In the genomic region with DNA sequence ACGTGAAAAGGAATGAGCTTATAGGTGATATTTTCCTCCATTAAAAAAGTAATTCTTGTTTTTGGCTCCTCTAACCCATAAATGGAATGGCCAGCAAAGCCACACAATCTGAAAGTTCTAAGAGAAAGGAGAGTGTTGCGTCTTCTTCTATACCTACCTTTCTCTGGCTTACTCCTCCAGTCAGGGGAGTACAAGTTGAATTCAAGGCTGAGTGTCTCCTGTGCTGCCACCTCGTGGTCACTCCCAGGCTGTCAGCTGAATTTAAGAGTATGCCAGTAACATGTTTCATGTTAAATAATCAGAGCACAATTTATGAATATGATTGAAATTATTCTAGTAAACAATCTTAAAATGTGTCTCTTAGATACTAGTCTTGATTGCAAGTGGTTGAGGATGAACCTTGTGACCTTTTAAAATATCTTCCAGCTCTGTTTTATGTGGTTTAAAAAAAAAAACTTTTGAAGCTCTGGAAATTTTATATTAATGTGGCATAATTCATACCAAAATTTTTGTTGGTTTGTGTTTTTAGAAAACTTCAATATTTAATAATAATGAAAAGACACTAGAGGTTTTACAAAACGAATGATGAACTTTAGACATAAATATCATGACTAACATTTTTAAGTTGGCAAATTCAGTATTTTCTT, we compare ENCODE assay signal across 9 cellular contexts. TPM values are rescaled to one million over a fixed set of nuclear protein-coding genes. Genes with fewer than 3 reads are reported as not detected.
DNase-seq lines count a peak whose midpoint lies in the region; ATAC-seq, FAIRE-seq and TF ChIP-seq lines count a peak whose summit lies in the region.
"Had no signal": no experiment of that assay in that cellular context is flagged by ENCODE, and none has a peak within 500 bp of the region (broad histone marks: within the 10 kb centered on the region; RNA-seq: fewer than 3 reads in every experiment).

No MANE protein-coding gene starts in this region.

- POLR2A ChIA-PET in OCI-LY7 (lab: Charles Lee), result interaction anchor here (0.5 kb wide), 1 partner anchor 110 kb away, joined by 5 read pairs; no protein-coding TSS in a partner anchor

- TF ChIP-seq CTCF in D721Med (IDR thresholded peaks at IDR 0.05; ENCODE audit: insufficient read depth, missing control alignments), result peak; percentile 98
- peak; percentile 96 for TF ChIP-seq CTCF in OCI-LY7 (conservative IDR thresholded peaks at IDR 0.05; ENCODE audit: low read length)
- TF ChIP-seq CTCF in esophagus squamous epithelium (IDR thresholded peaks at IDR 0.05), result peak; percentile 53 to 86 (median 76)
- peak; percentile 70 to 85 (median 78) for TF ChIP-seq CTCF in nephron (IDR thresholded peaks at IDR 0.05; ENCODE audit: unreplicated experiment in 3 of 3)

- peak; percentile 21 for DNase-seq in D721Med (ENCODE audit: insufficient read length, low spot score)
- peak; percentile 91 for DNase-seq in HTR-8/SVneo (ENCODE audit: insufficient read length, low spot score)
- DNase-seq in OCI-LY7 (ENCODE audit: low spot score), result peak; percentile 61
- DNase-seq in activated T-cell treated with anti-CD3 and anti-CD28 coated beads for 24 hours (ENCODE audit: low read depth), result peak; percentile 61
- DNase-seq in esophagus squamous epithelium (lab: John Stamatoyannopoulos, UW), result peak; percentile 3
- DNase-seq in stimulated activated naive CD8-positive, alpha-beta T cell treated with anti-CD3 and anti-CD28 coated beads, Interleukin-15, Interleukin-2, amounts not matched to agents 100 U/mL and 50 U/mL, for 24 hours, result peak; percentile 73

- intact Hi-C loops in OCI-LY7 (cut with micrococcal nuclease; ENCODE audit: unreplicated experiment), result loop anchor here (2.0 kb wide), 1 partner anchor 208 kb away; no protein-coding TSS in a partner anchor
- intact Hi-C loops in esophagus squamous epithelium (cut with DNase I), result loop anchor here (10.0 kb wide), 1 partner anchor 216 kb away; no protein-coding TSS in a partner anchor

- BruUV-seq in OCI-LY7 (replicated peaks; lab: Mats Ljungman, UMichigan), result no TSS peak

- H3K4me3 Mint-ChIP-seq in nephron, result no peak overlapping the region
- H3K4me3 Mint-ChIP-seq: dendritic cell treated with granulocyte-macrophage colony-stimulating factor and Interleukin-4, amounts not matched to agents 40 ng/mL and 50 ng/mL, for 4 days had no signal

- no peak for FAIRE-seq in D721Med (lab: Jason Lieb, UNC)
- peak; percentile 100 for FAIRE-seq in HTR-8/SVneo (lab: Jason Lieb, UNC)

- H3K9me3 ChIP-seq in OCI-LY7 (ENCODE audit: low read length), result no peaks in the 10 kb centered on the region
- H3K9me3 ChIP-seq in esophagus squamous epithelium, result no peaks in the 10 kb centered on the region

- WGBS in esophagus squamous epithelium, 2 donors, result 31 to 37% methylated on average over 4 of the region's 4 CpGs

- H3K27me3 ChIP-seq in esophagus squamous epithelium, result no peaks in the 10 kb centered on the region

- H3K36me3 ChIP-seq in OCI-LY7 (ENCODE audit: insufficient read depth, low read length) (no peaks in the 10 kb centered on the region), esophagus squamous epithelium (no peaks in the 10 kb centered on the region)

- no peaks in the 10 kb centered on the region for H3K4me1 ChIP-seq in OCI-LY7 (ENCODE audit: insufficient read depth, low read length, poor library complexity, severe bottlenecking)
- H3K4me1 ChIP-seq in esophagus squamous epithelium, result no peaks in the 10 kb centered on the region

- H3K79me2 ChIP-seq in OCI-LY7 (ENCODE audit: insufficient read depth, low read depth, low read length), result no peaks in the 10 kb centered on the region

- H3K4me2 ChIP-seq in OCI-LY7 (ENCODE audit: low read length), result no peak overlapping the region

- ATAC-seq in GM21423 (IDR thresholded peaks at IDR 0.05; ENCODE audit: unreplicated experiment), result peak; percentile 85
- ATAC-seq in stimulated activated naive CD8-positive, alpha-beta T cell treated with anti-CD3 and anti-CD28 coated beads, Interleukin-15, Interleukin-2, amounts not matched to agents 100 U/mL and 50 U/mL, for 24 hours, result peak; percentile 57

- H3K9me2 ChIP-seq in OCI-LY7 (ENCODE audit: insufficient read depth, low read length), result no peaks in the 10 kb centered on the region

- no peak overlapping the region for H3K27ac Mint-ChIP-seq in nephron
- H3K27ac Mint-ChIP-seq: dendritic cell treated with granulocyte-macrophage colony-stimulating factor and Interleukin-4, amounts not matched to agents 40 ng/mL and 50 ng/mL, for 4 days had no signal

- H3K36me3 Mint-ChIP-seq in nephron (ENCODE audit: low read depth), result no peaks in the 10 kb centered on the region

- no peaks in the 10 kb centered on the region for H3K4me1 Mint-ChIP-seq in nephron

- no peak for TF ChIP-seq POLR2A in esophagus squamous epithelium (IDR thresholded peaks at IDR 0.05)

- no peak overlapping the region for H2AFZ ChIP-seq in OCI-LY7 (ENCODE audit: low read length)

- H3K4me3 ChIP-seq in OCI-LY7 (ENCODE audit: low read depth, low read length, poor library complexity, severe bottlenecking) (no peak overlapping the region), esophagus squamous epithelium (no peak overlapping the region)

- H3K27ac ChIP-seq in OCI-LY7 (ENCODE audit: low read depth, low read length, poor library complexity, severe bottlenecking), result no peak overlapping the region
- no peak overlapping the region for H3K27ac ChIP-seq in esophagus squamous epithelium

- peaks cover 4% of the 10 kb centered on the region for H3K27me3 Mint-ChIP-seq in nephron (ENCODE audit: low read depth)

- H3K9me3 Mint-ChIP-seq in nephron, result no peaks in the 10 kb centered on the region
- H3K9me3 Mint-ChIP-seq: dendritic cell treated with granulocyte-macrophage colony-stimulating factor and Interleukin-4, amounts not matched to agents 40 ng/mL and 50 ng/mL, for 4 days had no signal

- CTCF ChIA-PET in OCI-LY7 (lab: Charles Lee; ENCODE audit: unreplicated experiment), result no interaction called here

- no peaks in the 10 kb centered on the region for H4K20me1 ChIP-seq in OCI-LY7 (ENCODE audit: insufficient read depth, low read length)

RNA-seq across cellular contexts. Expression of a gene that starts 31.7 kb away (rescaled TPM):
- not detected in 2 replicates for total RNA-seq in OCI-LY7 (2014; rRNA removed; shearing (Covaris generic))
- not detected in 2 replicates for total RNA-seq in OCI-LY7 (2022)
- 1 to 10 TPM; 4.5 to 9.6 (median 5.6) TPM for total RNA-seq in esophagus squamous epithelium

Comparison
In these comparisons a context has a peak if more than half of its experiments do, and no peak if none do; other contexts are left out.
1. DNase-seq: peak in every context shown above with its lines; median percentile 91 in HTR-8/SVneo; 73 in stimulated activated naive CD8-positive, alpha-beta T cell treated with anti-CD3 and anti-CD28 coated beads, Interleukin-15, Interleukin-2, amounts not matched to agents 100 U/mL and 50 U/mL, for 24 hours; 61 in OCI-LY7; 61 in activated T-cell treated with anti-CD3 and anti-CD28 coated beads for 24 hours; 21 in D721Med; 3 in esophagus squamous epithelium.
2. RNA of a gene that starts 31.7 kb away (total RNA-seq): 4.5 to 9.6 TPM in esophagus squamous epithelium; not detected in OCI-LY7; every median in the first group is over 4 times any median in the second.
3. Peak in every context shown above with its lines, with median percentiles within 50 percentile points of each other: CTCF ChIP-seq.